Comparison of ENCODE assay signal across 12 cellular contexts in the genomic region with DNA sequence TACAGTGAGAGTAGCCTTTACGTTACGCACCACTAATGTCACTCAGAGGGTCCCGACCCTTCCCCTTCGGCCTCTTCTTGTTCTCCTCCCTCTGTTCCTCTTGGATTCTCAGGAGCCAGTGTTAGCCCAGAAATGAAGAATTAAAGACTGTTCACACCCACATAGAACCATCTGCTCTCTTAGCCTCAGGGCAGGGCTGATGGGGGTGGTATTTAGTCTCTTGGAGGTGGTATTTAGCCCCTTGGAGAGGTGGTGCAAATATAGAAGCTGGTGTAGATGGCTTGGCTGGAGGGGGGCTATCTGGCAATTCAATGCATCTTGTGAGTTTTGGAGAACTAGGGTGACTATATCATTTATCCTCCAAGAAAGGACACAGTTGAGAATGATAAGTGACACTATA.
A peak's percentile ranks its signal among the peaks of the same experiment; 100 is the strongest.
DNase-seq lines count a peak whose midpoint lies in the region; FAIRE-seq and TF ChIP-seq lines count a peak whose summit lies in the region.
"Had no signal": no experiment of that assay in that cellular context is flagged by ENCODE, and none has a peak within 500 bp of the region (broad histone marks: within the 10 kb centered on the region; RNA-seq: fewer than 3 reads in every experiment).

No MANE protein-coding gene starts in this region.

- no peak for FAIRE-seq in kidney (lab: Jason Lieb, UNC)

- H3K27me3 Mint-ChIP-seq in HFFc6 (ENCODE audit: insufficient read depth) (peaks cover 1% of the 10 kb centered on the region), mesothelial cell of epicardium (ENCODE audit: low read depth) (no peaks in the 10 kb centered on the region)
- H3K27me3 Mint-ChIP-seq: IgD-negative memory B cell, memory B cell had no signal

- H3K27me3 ChIP-seq in breast epithelium, result no peaks in the 10 kb centered on the region
- H3K27me3 ChIP-seq in subcutaneous abdominal adipose tissue (ENCODE audit: control insufficient read depth in 5 of 5, insufficient read depth in 4 of 5, low read length in 5 of 5), result no peaks in the 10 kb centered on the region
- no peaks in the 10 kb centered on the region for H3K27me3 ChIP-seq in spleen (replicated peaks in 1 of 7)

- peak overlapping the region; percentile 76 to 79 for H3K27ac ChIP-seq in breast epithelium
- peak overlapping the region; percentile 80 for H3K27ac ChIP-seq in subcutaneous abdominal adipose tissue (ENCODE audit: low read depth, low read length)
- peak overlapping the region in 1 of 2 donors; percentile 77 for H3K27ac ChIP-seq in kidney (ENCODE audit: low read depth in 2 of 2, low read length in 2 of 2)
- H3K27ac ChIP-seq in spleen, result no peak overlapping the region

- intact Hi-C loops in breast epithelium (cut with DNase I; ENCODE audit: low total_unique reads) (no loop called here), kidney (cut with DNase I) (loop anchor here (5.0 kb wide), 1 partner anchor 296 kb away; no protein-coding TSS in a partner anchor), spleen (cut with DNase I; ENCODE audit: low total_unique reads) (loop anchor here (10.0 kb wide), 1 partner anchor 163 kb away; no protein-coding TSS in a partner anchor)

- no peaks in the 10 kb centered on the region for H3K36me3 ChIP-seq in breast epithelium
- no peaks in the 10 kb centered on the region for H3K36me3 ChIP-seq in subcutaneous abdominal adipose tissue (ENCODE audit: control insufficient read depth in 5 of 5, insufficient read depth in 5 of 5, low read length in 5 of 5)
- no peaks in the 10 kb centered on the region for H3K36me3 ChIP-seq in kidney (ENCODE audit: control insufficient read depth in 1 of 2, insufficient read depth in 2 of 2, low read length in 2 of 2)
- no peaks in the 10 kb centered on the region for H3K36me3 ChIP-seq in spleen

- H3K4me1 ChIP-seq in breast epithelium (peaks cover 3 to 11% of the 10 kb centered on the region in 2 donors), subcutaneous abdominal adipose tissue (ENCODE audit: control insufficient read depth in 5 of 5, insufficient read depth in 5 of 5, low read length in 5 of 5) (peaks cover 2 to 26% (median 20%) of the 10 kb centered on the region in 5 donors), kidney (ENCODE audit: control insufficient read depth in 1 of 2, insufficient read depth in 1 of 2, low read depth in 1 of 2, low read length in 2 of 2) (peaks cover 13 to 15% of the 10 kb centered on the region in 2 donors), spleen (peaks cover 0 to 22% (median 8%) of the 10 kb centered on the region in 6 donors)

- TF ChIP-seq CTCF in HFFc6 (IDR thresholded peaks at IDR 0.05) (no peak), breast epithelium (IDR thresholded peaks at IDR 0.05) (no peak), mesothelial cell of epicardium (IDR thresholded peaks at IDR 0.05; ENCODE audit: unreplicated experiment) (no peak), kidney (IDR thresholded peaks at IDR 0.05; ENCODE audit: borderline replicate concordance, extremely low read depth, insufficient read depth) (no peak), spleen (IDR thresholded peaks at IDR 0.05 in 8 of 11, conservative IDR thresholded peaks at IDR 0.05 in 3 of 11) (no peak)

- DNase-seq in HFFc6 (no peak), breast epithelium (ENCODE audit: low spot score in 2 of 2) (no peak), mesothelial cell of epicardium (ENCODE audit: low spot score in 2 of 2, unreplicated experiment in 2 of 2) (no peak), HUDEP-2 (lab: John Stamatoyannopoulos, UW; ENCODE audit: unreplicated experiment in 76 of 76) (no peak), kidney (no peak), spleen (no peak)
- DNase-seq: AML-193; NCI-H2029; stimulated activated naive CD8-positive, alpha-beta T cell treated with anti-CD3 and anti-CD28 coated beads, Interleukin-15, Interleukin-2, amounts not matched to agents 100 U/mL and 50 U/mL, for 24 hours had no signal

- H3K4me3 Mint-ChIP-seq in HFFc6, result peak overlapping the region; percentile 81
- H3K4me3 Mint-ChIP-seq in mesothelial cell of epicardium, result no peak overlapping the region
- H3K4me3 Mint-ChIP-seq: IgD-negative memory B cell, memory B cell had no signal

- H3K4me3 ChIP-seq in breast epithelium (no peak overlapping the region), subcutaneous abdominal adipose tissue (ENCODE audit: low read depth in 1 of 5, low read length in 5 of 5) (peak overlapping the region in 1 of 5 donors; percentile 19), kidney (ENCODE audit: low read length in 2 of 2) (no peak overlapping the region), spleen (no peak overlapping the region)

- 90 to 95% (median 94%) methylated on average over 4 of the region's 4 CpGs for WGBS in spleen, 5 donors

- TF ChIP-seq POLR2A in breast epithelium (IDR thresholded peaks at IDR 0.05) (no peak), spleen (IDR thresholded peaks at IDR 0.05) (no peak)

- no peaks in the 10 kb centered on the region for H3K9me3 Mint-ChIP-seq in HFFc6
- peaks cover 1% of the 10 kb centered on the region for H3K9me3 Mint-ChIP-seq in mesothelial cell of epicardium
- H3K9me3 Mint-ChIP-seq: IgD-negative memory B cell, memory B cell had no signal

- H3K9me3 ChIP-seq in breast epithelium (no peaks in the 10 kb centered on the region), subcutaneous abdominal adipose tissue (ENCODE audit: control insufficient read depth in 5 of 5, low read length in 5 of 5) (no peaks in the 10 kb centered on the region), kidney (ENCODE audit: control insufficient read depth in 1 of 2, low read length in 2 of 2) (no peaks in the 10 kb centered on the region), spleen (no peaks in the 10 kb centered on the region)

- H3K36me3 Mint-ChIP-seq in HFFc6 (ENCODE audit: low read depth) (peaks cover 5% of the 10 kb centered on the region), mesothelial cell of epicardium (no peaks in the 10 kb centered on the region)

- H3K9ac ChIP-seq in subcutaneous abdominal adipose tissue (ENCODE audit: low read length in 5 of 5) (peak overlapping the region in 2 of 5 donors; percentile 10 to 48), kidney (ENCODE audit: low read length in 2 of 2) (no peak overlapping the region)

- H3K4me1 Mint-ChIP-seq in HFFc6 (ENCODE audit: low read depth) (peaks cover 65% of the 10 kb centered on the region), mesothelial cell of epicardium (peaks cover 42% of the 10 kb centered on the region)

- H3K27ac Mint-ChIP-seq in HFFc6, result peak overlapping the region; percentile 90
- H3K27ac Mint-ChIP-seq in mesothelial cell of epicardium, result peak overlapping the region; percentile 96
- H3K27ac Mint-ChIP-seq: memory B cell had no signal

Comparison
In these comparisons a context has a peak if more than half of its experiments do, and no peak if none do; other contexts are left out.
1. H3K27ac ChIP-seq: peak in breast epithelium (2 of 2) and subcutaneous abdominal adipose tissue (single experiment); none in spleen (0 of 8).